Comparison of ENCODE assay signal across 1 cellular context in genomic region chr4:151276787-151277557, GRCh38.
A peak's percentile ranks its signal among the peaks of the same experiment; 100 is the strongest.
TF ChIP-seq lines count a peak whose summit lies in the region.

Gene PRSS48, plus strand, starts transcription at chr4:151277161. Its CDS starts 12 bp downstream, at chr4:151277173.

TF ChIP-seq in H1, 55 proteins besides CTCF, POLR2A, EP300 and RAD21 (continued from another document):
- TF ChIP-seq TEAD4 (IDR thresholded peaks at IDR 0.05; ENCODE audit: low read depth, low read length) (no peak), ATF2 (IDR thresholded peaks at IDR 0.05; ENCODE audit: low read length) (peak; percentile 76; the same call in 1 of the 2 replicates), YY1 (IDR thresholded peaks at IDR 0.05; ENCODE audit: low read depth, low read length) (peak; percentile 32; the same call in 1 of the 2 replicates), JUND (IDR thresholded peaks at IDR 0.05; ENCODE audit: low read length) (0 out of 2 replicates have a peak, but pooled peaks have one; percentile 34), SRF (IDR thresholded peaks at IDR 0.05; ENCODE audit: low read depth, low read length) (0 out of 2 replicates have a peak, but pooled peaks have one; percentile 14), SP1 (IDR thresholded peaks at IDR 0.05; ENCODE audit: low read depth, low read length) (0 out of 2 replicates have a peak, but pooled peaks have one; percentile 20), CTBP2 (IDR thresholded peaks at IDR 0.05; ENCODE audit: borderline replicate concordance, insufficient read depth, insufficient read length, low read length) (no peak), TCF12 (IDR thresholded peaks at IDR 0.05; ENCODE audit: low read depth, low read length) (peak; percentile 80; the same call in 1 of the 2 replicates), SUZ12 (IDR thresholded peaks at IDR 0.05; ENCODE audit: low read length) (no peak)
